Comparison of ENCODE assay signal across 1 cellular context in the genomic region with DNA sequence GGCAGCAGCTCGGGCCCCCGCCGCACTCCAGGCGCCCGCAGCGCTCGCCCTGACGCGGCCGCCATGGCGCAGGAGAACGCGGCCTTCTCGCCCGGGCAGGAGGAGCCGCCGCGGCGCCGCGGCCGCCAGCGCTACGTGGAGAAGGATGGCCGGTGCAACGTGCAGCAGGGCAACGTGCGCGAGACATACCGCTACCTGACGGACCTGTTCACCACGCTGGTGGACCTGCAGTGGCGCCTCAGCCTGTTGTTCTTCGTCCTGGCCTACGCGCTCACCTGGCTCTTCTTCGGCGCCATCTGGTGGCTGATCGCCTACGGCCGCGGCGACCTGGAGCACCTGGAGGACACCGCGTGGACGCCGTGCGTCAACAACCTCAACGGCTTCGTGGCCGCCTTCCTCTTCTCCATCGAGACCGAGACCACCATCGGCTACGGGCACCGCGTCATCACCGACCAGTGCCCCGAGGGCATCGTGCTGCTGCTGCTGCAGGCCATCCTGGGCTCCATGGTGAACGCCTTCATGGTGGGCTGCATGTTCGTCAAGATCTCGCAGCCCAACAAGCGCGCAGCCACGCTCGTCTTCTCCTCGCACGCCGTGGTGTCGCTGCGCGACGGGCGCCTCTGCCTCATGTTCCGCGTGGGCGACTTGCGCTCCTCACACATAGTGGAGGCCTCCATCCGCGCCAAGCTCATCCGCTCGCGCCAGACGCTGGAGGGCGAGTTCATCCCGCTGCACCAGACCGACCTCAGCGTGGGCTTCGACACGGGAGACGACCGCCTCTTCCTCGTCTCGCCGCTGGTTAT.
TF ChIP-seq lines count a peak whose summit lies in the region.

No MANE protein-coding gene starts in this region.

TF ChIP-seq in HCT116, 20 proteins besides CTCF, POLR2A, EP300 and RAD21 (continued from another document):
- TF ChIP-seq, protein P1, sequence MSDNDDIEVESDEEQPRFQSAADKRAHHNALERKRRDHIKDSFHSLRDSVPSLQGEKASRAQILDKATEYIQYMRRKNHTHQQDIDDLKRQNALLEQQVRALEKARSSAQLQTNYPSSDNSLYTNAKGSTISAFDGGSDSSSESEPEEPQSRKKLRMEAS (IDR thresholded peaks at IDR 0.05): peak; percentile 81
TF ChIP-seq in HCT116: peak in this region for 2.
